9 cellular contexts compared by ENCODE assay signal in the genomic region with DNA sequence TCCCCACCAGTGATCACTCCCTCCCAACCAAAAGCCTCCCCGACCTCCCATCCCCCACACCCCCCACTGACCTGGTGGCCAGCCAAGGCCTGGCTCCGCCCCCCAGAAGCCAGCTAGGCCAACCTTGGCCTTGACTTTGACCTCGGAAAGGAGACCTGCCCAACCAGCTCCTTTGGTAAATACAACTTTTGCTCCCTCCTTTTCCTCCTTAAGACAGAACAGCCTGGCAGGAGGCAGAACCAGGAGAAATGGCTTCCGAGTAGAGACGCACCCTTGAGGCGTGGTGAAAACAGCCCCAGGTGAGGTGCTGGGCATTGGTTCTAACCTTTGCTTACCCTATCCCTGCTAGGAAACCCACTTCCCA. TPM values are rescaled to one million over a fixed set of nuclear protein-coding genes. Genes with fewer than 3 reads are reported as not detected.
A peak's percentile ranks its signal among the peaks of the same experiment; 100 is the strongest.
DNase-seq lines count a peak whose midpoint lies in the region; ATAC-seq and TF ChIP-seq lines count a peak whose summit lies in the region.
"Had no signal": no experiment of that assay in that cellular context is flagged by ENCODE, and none has a peak within 500 bp of the region (broad histone marks: within the 10 kb centered on the region; RNA-seq: fewer than 3 reads in every experiment).

No MANE protein-coding gene starts in this region.

- H3K4me3 ChIP-seq in WERI-Rb-1 (ENCODE audit: low read depth, low read length) (no peak overlapping the region), left lung (no peak overlapping the region), SK-N-SH (ENCODE audit: low read depth in 2 of 2, low read length in 1 of 2) (no peak overlapping the region)

- peak; percentile 90 for DNase-seq in HT-29 (ENCODE audit: low spot score)
- peak; percentile 88 for DNase-seq in WERI-Rb-1
- DNase-seq in left lung, result peak in 1 of 2 donors; percentile 52
- DNase-seq in HFFc6, result no peak
- DNase-seq in SK-N-SH, result no peak
- DNase-seq: DND-41; stimulated activated CD8-positive, alpha-beta memory T cell treated with anti-CD3 and anti-CD28 coated beads, Interleukin-4, amount 100 ng/mL, for 48 hours had no signal

- H3K27me3 ChIP-seq in WERI-Rb-1 (ENCODE audit: insufficient read depth, low read depth, severe bottlenecking) (no peaks in the 10 kb centered on the region), left lung (no peaks in the 10 kb centered on the region), SK-N-SH (ENCODE audit: insufficient read depth) (no peaks in the 10 kb centered on the region)

- TF ChIP-seq EP300 in SK-N-SH (IDR thresholded peaks at IDR 0.05; ENCODE audit: borderline replicate concordance in 1 of 2, low read depth in 1 of 2, low read length in 1 of 2), result no peak

- POLR2A ChIA-PET in SK-N-SH (lab: Yijun Ruan, JAX), result no interaction called here

- peaks cover 28% of the 10 kb centered on the region for H3K4me1 Mint-ChIP-seq in stimulated activated memory B cell treated with anti-CD40 and anti-IgM and Interleukin-4, amounts not matched to agents 10 μg/mL and 1 μg/mL and 100 μg/mL, for 72 hours
- H3K4me1 Mint-ChIP-seq in HFFc6 (ENCODE audit: low read depth), result no peaks in the 10 kb centered on the region

- H3K4me1 ChIP-seq in left lung (peaks cover 10 to 11% of the 10 kb centered on the region in 2 donors), SK-N-SH (ENCODE audit: control insufficient read depth in 1 of 2, insufficient read depth in 2 of 2, low read depth in 1 of 2, low read length in 1 of 2) (no peaks in the 10 kb centered on the region; a peak in 1 of 4 replicates)

- no peaks in the 10 kb centered on the region for H4K20me1 ChIP-seq in SK-N-SH (ENCODE audit: insufficient read depth)

- H3K79me2 ChIP-seq in SK-N-SH (ENCODE audit: insufficient read depth), result no peaks in the 10 kb centered on the region

- no peak overlapping the region for H2AFZ ChIP-seq in SK-N-SH (ENCODE audit: low read depth)

- ATAC-seq in left lung (peak; percentile 78), HG03039 (IDR thresholded peaks at IDR 0.05; ENCODE audit: unreplicated experiment) (no peak)
- ATAC-seq in stimulated activated memory B cell treated with anti-CD40 and anti-IgM and Interleukin-4, amounts not matched to agents 10 μg/mL and 1 μg/mL and 100 μg/mL, for 72 hours, result no peak

- H3K9me3 ChIP-seq in WERI-Rb-1 (ENCODE audit: severe bottlenecking) (no peaks in the 10 kb centered on the region), left lung (no peaks in the 10 kb centered on the region), SK-N-SH (no peaks in the 10 kb centered on the region)

- no peak overlapping the region for H3K4me3 Mint-ChIP-seq in stimulated activated memory B cell treated with anti-CD40 and anti-IgM and Interleukin-4, amounts not matched to agents 10 μg/mL and 1 μg/mL and 100 μg/mL, for 72 hours
- no peak overlapping the region for H3K4me3 Mint-ChIP-seq in HFFc6

- H3K9me3 Mint-ChIP-seq in stimulated activated memory B cell treated with anti-CD40 and anti-IgM and Interleukin-4, amounts not matched to agents 10 μg/mL and 1 μg/mL and 100 μg/mL, for 72 hours, result no peaks in the 10 kb centered on the region
- no peaks in the 10 kb centered on the region for H3K9me3 Mint-ChIP-seq in HFFc6

- H3K36me3 Mint-ChIP-seq in stimulated activated memory B cell treated with anti-CD40 and anti-IgM and Interleukin-4, amounts not matched to agents 10 μg/mL and 1 μg/mL and 100 μg/mL, for 72 hours, result peaks cover 5% of the 10 kb centered on the region
- no peaks in the 10 kb centered on the region for H3K36me3 Mint-ChIP-seq in HFFc6 (ENCODE audit: low read depth)

- TF ChIP-seq RAD21 in SK-N-SH (IDR thresholded peaks at IDR 0.05; ENCODE audit: low read length), result no peak

- H3K27ac Mint-ChIP-seq in stimulated activated memory B cell treated with anti-CD40 and anti-IgM and Interleukin-4, amounts not matched to agents 10 μg/mL and 1 μg/mL and 100 μg/mL, for 72 hours, result peak overlapping the region; percentile 64
- no peak overlapping the region for H3K27ac Mint-ChIP-seq in HFFc6

- no peaks in the 10 kb centered on the region for H3K9me2 ChIP-seq in SK-N-SH

- intact Hi-C loops in left lung (cut with DNase I), result no loop called here

- H3F3A ChIP-seq in SK-N-SH (replicated peaks; ENCODE audit: insufficient read depth), result no peaks in the 10 kb centered on the region

- no peak overlapping the region for H3K9ac ChIP-seq in SK-N-SH

- CTCF ChIA-PET in SK-N-SH (lab: Yijun Ruan, JAX), result interaction anchor here (1.5 to 2.3 kb wide), 2 partner anchors 11 to 202 kb away, joined by 3 to 9 read pairs; no protein-coding TSS in a partner anchor

- no peaks in the 10 kb centered on the region for H3K27me3 Mint-ChIP-seq in stimulated activated memory B cell treated with anti-CD40 and anti-IgM and Interleukin-4, amounts not matched to agents 10 μg/mL and 1 μg/mL and 100 μg/mL, for 72 hours
- H3K27me3 Mint-ChIP-seq in HFFc6 (ENCODE audit: insufficient read depth), result peaks cover 14% of the 10 kb centered on the region

- peaks cover 35% of the 10 kb centered on the region for H3K36me3 ChIP-seq in WERI-Rb-1
- H3K36me3 ChIP-seq in left lung, result no peaks in the 10 kb centered on the region
- H3K36me3 ChIP-seq in SK-N-SH (replicated peaks in 1 of 2; ENCODE audit: control insufficient read depth in 1 of 2, insufficient read depth in 2 of 2, low read length in 1 of 2), result no peaks in the 10 kb centered on the region

- no peak overlapping the region for H3K4me2 ChIP-seq in SK-N-SH

- TF ChIP-seq CTCF in WERI-Rb-1 (IDR thresholded peaks at IDR 0.05; ENCODE audit: low read depth, low read length) (no peak), left lung (IDR thresholded peaks at IDR 0.05) (no peak), HFFc6 (IDR thresholded peaks at IDR 0.05) (no peak), SK-N-SH (IDR thresholded peaks at IDR 0.05) (no peak)

- H3K27ac ChIP-seq in WERI-Rb-1 (peak overlapping the region; percentile 72), left lung (peak overlapping the region; percentile 24 to 67), SK-N-SH (ENCODE audit: low read depth in 2 of 2, low read length in 1 of 2) (no peak overlapping the region)

- WGBS in SK-N-SH (ENCODE audit: low lambda C conversion rate), result 62% methylated on average over 6 of the region's 6 CpGs

TF ChIP-seq in SK-N-SH, 30 proteins besides CTCF, POLR2A, EP300 and RAD21:
- no peak for TF ChIP-seq RCOR1 (IDR thresholded peaks at IDR 0.05; ENCODE audit: low read length)
- TF ChIP-seq EZH2phosphoT487 (IDR thresholded peaks at IDR 0.05; ENCODE audit: borderline replicate concordance, low read depth), result no peak
- no peak for TF ChIP-seq MXI1 (IDR thresholded peaks at IDR 0.05; ENCODE audit: low read depth, low read length)
- no peak for TF ChIP-seq RFX5 (IDR thresholded peaks at IDR 0.05; ENCODE audit: low read length)
- TF ChIP-seq, protein P1, sequence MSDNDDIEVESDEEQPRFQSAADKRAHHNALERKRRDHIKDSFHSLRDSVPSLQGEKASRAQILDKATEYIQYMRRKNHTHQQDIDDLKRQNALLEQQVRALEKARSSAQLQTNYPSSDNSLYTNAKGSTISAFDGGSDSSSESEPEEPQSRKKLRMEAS (IDR thresholded peaks at IDR 0.05; ENCODE audit: low read depth), result no peak
- TF ChIP-seq, protein P2, sequence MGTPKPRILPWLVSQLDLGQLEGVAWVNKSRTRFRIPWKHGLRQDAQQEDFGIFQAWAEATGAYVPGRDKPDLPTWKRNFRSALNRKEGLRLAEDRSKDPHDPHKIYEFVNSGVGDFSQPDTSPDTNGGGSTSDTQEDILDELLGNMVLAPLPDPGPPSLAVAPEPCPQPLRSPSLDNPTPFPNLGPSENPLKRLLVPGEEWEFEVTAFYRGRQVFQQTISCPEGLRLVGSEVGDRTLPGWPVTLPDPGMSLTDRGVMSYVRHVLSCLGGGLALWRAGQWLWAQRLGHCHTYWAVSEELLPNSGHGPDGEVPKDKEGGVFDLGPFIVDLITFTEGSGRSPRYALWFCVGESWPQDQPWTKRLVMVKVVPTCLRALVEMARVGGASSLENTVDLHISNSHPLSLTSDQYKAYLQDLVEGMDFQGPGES (IDR thresholded peaks at IDR 0.05; ENCODE audit: low read depth, low read length), result no peak
- TF ChIP-seq FOXM1 (IDR thresholded peaks at IDR 0.05; ENCODE audit: low read depth), result no peak
- no peak for TF ChIP-seq SMC3 (IDR thresholded peaks at IDR 0.05; ENCODE audit: low read depth, low read length)
- TF ChIP-seq, protein P3, sequence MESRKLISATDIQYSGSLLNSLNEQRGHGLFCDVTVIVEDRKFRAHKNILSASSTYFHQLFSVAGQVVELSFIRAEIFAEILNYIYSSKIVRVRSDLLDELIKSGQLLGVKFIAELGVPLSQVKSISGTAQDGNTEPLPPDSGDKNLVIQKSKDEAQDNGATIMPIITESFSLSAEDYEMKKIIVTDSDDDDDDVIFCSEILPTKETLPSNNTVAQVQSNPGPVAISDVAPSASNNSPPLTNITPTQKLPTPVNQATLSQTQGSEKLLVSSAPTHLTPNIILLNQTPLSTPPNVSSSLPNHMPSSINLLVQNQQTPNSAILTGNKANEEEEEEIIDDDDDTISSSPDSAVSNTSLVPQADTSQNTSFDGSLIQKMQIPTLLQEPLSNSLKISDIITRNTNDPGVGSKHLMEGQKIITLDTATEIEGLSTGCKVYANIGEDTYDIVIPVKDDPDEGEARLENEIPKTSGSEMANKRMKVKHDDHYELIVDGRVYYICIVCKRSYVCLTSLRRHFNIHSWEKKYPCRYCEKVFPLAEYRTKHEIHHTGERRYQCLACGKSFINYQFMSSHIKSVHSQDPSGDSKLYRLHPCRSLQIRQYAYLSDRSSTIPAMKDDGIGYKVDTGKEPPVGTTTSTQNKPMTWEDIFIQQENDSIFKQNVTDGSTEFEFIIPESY (IDR thresholded peaks at IDR 0.05; ENCODE audit: borderline replicate concordance, low read depth), result no peak

RNA-seq across cellular contexts. Expression of a gene that starts 27.0 kb away (rescaled TPM):
- total RNA-seq in HT-29 (2014; rRNA removed; shearing (Covaris generic)), result 57.5 and 70.8 TPM in 2 replicates
- total RNA-seq in left lung, result 10 to 100 TPM; 28.6 to 29.0 TPM
- under 1 TPM in 3 of 6 experiments, not detected in 3; 0.07 to 0.24 (median 0.08) TPM for total RNA-seq in HFFc6 (2021; fragmentation: NEBNext Ultra II Directional; extraction: Animal tissue kit (Norgen Biotek cat#: 25700))
- 0.08 and 0.12 TPM in 2 replicates for polyA plus RNA-seq in SK-N-SH (2012; rRNA removed)
- polyA plus RNA-seq in SK-N-SH (2012; cell fraction: cytosol; rRNA removed), result 0.03 and 0.04 TPM in 2 replicates
- 0.45 and 0.46 TPM in 2 replicates for polyA plus RNA-seq in SK-N-SH (2012; cell fraction: nucleus; rRNA removed)

Comparison
In these comparisons a context has a peak if more than half of its experiments do, and no peak if none do; other contexts are left out.
1. DNase-seq: peak in HT-29 (single experiment) and WERI-Rb-1 (single experiment); none in HFFc6 (single experiment) and SK-N-SH (single experiment).
2. H3K27ac ChIP-seq: peak in WERI-Rb-1 (single experiment) and left lung (2 of 2); none in SK-N-SH (0 of 2).
3. RNA of a gene that starts 27.0 kb away (total RNA-seq): 57.5 to 70.8 TPM in HT-29 and 28.6 to 29.0 TPM in left lung; 0.07 to 0.24 TPM in HFFc6; every median in the first group is over 10 times any median in the second.